Comparison of ENCODE assay signal across 15 cellular contexts in genomic region chr4:53060278-53060677, GRCh38.
DNase-seq lines count a peak whose midpoint lies in the region; ATAC-seq and TF ChIP-seq lines count a peak whose summit lies in the region.
"Had no signal": no experiment of that assay in that cellular context is flagged by ENCODE, and none has a peak within 500 bp of the region (broad histone marks: within the 10 kb centered on the region; RNA-seq: fewer than 3 reads in every experiment).

No MANE protein-coding gene starts in this region.

- H3K4me2 ChIP-seq in PC-9, result no peak overlapping the region
- H3K4me2 ChIP-seq: A549, GM23338 had no signal

- H3K27me3 ChIP-seq in PC-9 (ENCODE audit: insufficient read depth, low read depth), result no peaks in the 10 kb centered on the region
- H3K27me3 ChIP-seq: BE2C had no signal

- H3K4me3 ChIP-seq in PC-9, result no peak overlapping the region
- H3K4me3 ChIP-seq: A549, GM23338 had no signal

- DNase-seq in medulla oblongata (ENCODE audit: extremely low spot score), result no peak
- DNase-seq in PC-9, result no peak
- no peak for DNase-seq in NOMO-1 treated with dmso at 0.1 percent for 144 hours (lab: John Stamatoyannopoulos, UW; ENCODE audit: unreplicated experiment)
- DNase-seq: BE2C; CD4-positive, alpha-beta memory T cell; DMS79; H7; KG1 had no signal

- POLR2A ChIA-PET in PC-9 (lab: Charles Lee; ENCODE audit: unreplicated experiment), result no interaction called here

- ATAC-seq in GM18867 (IDR thresholded peaks at IDR 0.05; ENCODE audit: unreplicated experiment), result peak; percentile 76
- ATAC-seq in GM21390 (IDR thresholded peaks at IDR 0.05; ENCODE audit: unreplicated experiment), result peak; percentile 63
- ATAC-seq in HG03025 (IDR thresholded peaks at IDR 0.05; ENCODE audit: low FRiP score, unreplicated experiment), result peak; percentile 49
- no peak for ATAC-seq in GM18502 (IDR thresholded peaks at IDR 0.05; ENCODE audit: poor library complexity, unreplicated experiment)
- ATAC-seq: A549, GM23338 had no signal

- intact Hi-C loops in PC-9 (cut with micrococcal nuclease; ENCODE audit: unreplicated experiment), result no loop called here

- H3K4me1 ChIP-seq in PC-9 (replicated peaks; ENCODE audit: insufficient read depth), result no peaks in the 10 kb centered on the region
- H3K4me1 ChIP-seq: A549 had no signal

- CTCF ChIA-PET in PC-9 (lab: Charles Lee), result no interaction called here

- H3F3A ChIP-seq in PC-9 (ENCODE audit: insufficient read depth, low read depth), result no peaks in the 10 kb centered on the region

- no peaks in the 10 kb centered on the region for H4K20me1 ChIP-seq in PC-9 (ENCODE audit: insufficient read depth)

- no peaks in the 10 kb centered on the region for H3K79me2 ChIP-seq in PC-9 (ENCODE audit: low read depth)

- no peaks in the 10 kb centered on the region for H3K36me3 ChIP-seq in PC-9 (ENCODE audit: low read depth)
- H3K36me3 ChIP-seq: BE2C had no signal

- no peaks in the 10 kb centered on the region for H3K9me2 ChIP-seq in PC-9 (ENCODE audit: insufficient read depth)

- no peak overlapping the region for H3K27ac ChIP-seq in PC-9
- H3K27ac ChIP-seq: A549, C4-2B had no signal

- TF ChIP-seq CTCF in PC-9 (conservative IDR thresholded peaks at IDR 0.05), result no peak

- H2AFZ ChIP-seq in PC-9, result no peak overlapping the region
- H2AFZ ChIP-seq: GM23338 had no signal

- BruUV-seq in PC-9 (replicated peaks; lab: Mats Ljungman, UMichigan), result no TSS peak

- H3K9me3 ChIP-seq in PC-9 (ENCODE audit: insufficient read depth, low read depth), result no peaks in the 10 kb centered on the region
- H3K9me3 ChIP-seq: A549, BE2C had no signal
